9 cellular contexts compared by ENCODE assay signal in the genomic region with DNA sequence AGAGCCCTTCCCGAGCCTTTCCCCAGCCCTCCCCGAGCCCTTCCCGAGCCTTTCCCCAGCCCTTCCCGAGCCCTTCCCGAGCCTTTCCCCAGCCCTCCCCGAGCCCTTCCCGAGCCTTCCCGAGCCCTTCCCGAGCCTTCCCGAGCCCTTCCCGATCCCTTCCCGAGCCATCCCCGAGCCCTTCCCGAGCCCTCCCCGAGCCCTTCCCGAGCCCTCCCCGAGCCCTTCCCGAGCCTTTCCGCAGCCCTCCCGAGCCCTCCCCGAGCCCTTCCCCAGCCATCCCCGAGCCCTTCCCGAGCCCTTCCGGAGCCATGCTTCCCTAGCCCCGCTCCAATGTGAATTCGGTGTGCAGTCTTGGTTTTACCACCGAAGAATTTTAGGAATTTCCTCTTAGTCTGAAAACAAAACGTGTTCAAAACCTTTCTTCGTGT. TPM values are rescaled to one million over a fixed set of nuclear protein-coding genes. Genes with fewer than 3 reads are reported as not detected.
DNase-seq lines count a peak whose midpoint lies in the region; ATAC-seq and TF ChIP-seq lines count a peak whose summit lies in the region.
"Not testable (repeated sequence)": the region's sequence is repeated elsewhere in the genome, so short reads cannot be mapped to it uniquely, and the experiment has no call there.
"Had no signal": no experiment of that assay in that cellular context is flagged by ENCODE, and none has a peak within 500 bp of the region (broad histone marks: within the 10 kb centered on the region; RNA-seq: fewer than 3 reads in every experiment).

No MANE protein-coding gene starts in this region.

- H3K4me1 ChIP-seq in hepatocyte (ENCODE audit: insufficient read depth) (peaks cover 21% of the 10 kb centered on the region), suprapubic skin (peaks cover 41% of the 10 kb centered on the region)

- H3K36me3 Mint-ChIP-seq in activated CD8-positive, alpha-beta T cell treated with anti-CD3 and anti-CD28 coated beads, Interleukin-2, amount 10 ng/mL, durations not matched to agents 7 days and 5 days (ENCODE audit: low read depth); nephron progenitor cell (ENCODE audit: low read depth): not testable (repeated sequence)

- peak overlapping the region; percentile 2 for H3K27ac Mint-ChIP-seq in activated CD8-positive, alpha-beta T cell treated with anti-CD3 and anti-CD28 coated beads, Interleukin-2, amount 10 ng/mL, durations not matched to agents 7 days and 5 days
- H3K27ac Mint-ChIP-seq in nephron progenitor cell = not testable (repeated sequence)

- H3K9me3 ChIP-seq in hepatocyte (ENCODE audit: low read depth); suprapubic skin: not testable (repeated sequence)

- DNase-seq in BJ (ENCODE audit: low read depth); activated CD8-positive, alpha-beta T cell treated with anti-CD3 and anti-CD28 coated beads, Interleukin-2, amount 10 ng/mL, durations not matched to agents 7 days and 5 days: not testable (repeated sequence)
- DNase-seq in HS-5 (ENCODE audit: low read depth) = peak; percentile 40
- DNase-seq in NCI-H226 = peak; percentile 63
- DNase-seq in dorsolateral prefrontal cortex = peak in 8 of 10 donors; percentile 21 to 80 (median 43)
- peak; percentile 82 for DNase-seq in hepatocyte (ENCODE audit: low spot score)
- peak; percentile 73 for DNase-seq in nephron progenitor cell
- peak; percentile 89 to 91 for DNase-seq in suprapubic skin (ENCODE audit: low spot score in 2 of 2)

- not testable (repeated sequence) for ATAC-seq in activated CD8-positive, alpha-beta T cell treated with anti-CD3 and anti-CD28 coated beads, Interleukin-2, amount 10 ng/mL, durations not matched to agents 7 days and 5 days

- not testable (repeated sequence) for H3K9me2 ChIP-seq in hepatocyte (replicated peaks; ENCODE audit: insufficient read depth)

- H3K27me3 Mint-ChIP-seq in activated CD8-positive, alpha-beta T cell treated with anti-CD3 and anti-CD28 coated beads, Interleukin-2, amount 10 ng/mL, durations not matched to agents 7 days and 5 days (ENCODE audit: low read depth) = not testable (repeated sequence)
- H3K27me3 Mint-ChIP-seq in nephron progenitor cell (ENCODE audit: low read depth, poor library complexity) = peaks cover 72% of the 10 kb centered on the region

- H3K27me3 ChIP-seq in BJ (ENCODE audit: control insufficient read depth, insufficient read depth, low read length); hepatocyte: not testable (repeated sequence)
- H3K27me3 ChIP-seq in dorsolateral prefrontal cortex (peaks cover 0 to 22% (median 0%) of the 10 kb centered on the region in 45 donors), suprapubic skin (peaks cover 61% of the 10 kb centered on the region)

- peak overlapping the region; percentile 26 for H3K4me2 ChIP-seq in hepatocyte

- TF ChIP-seq CTCF in BJ (IDR thresholded peaks at IDR 0.05; ENCODE audit: insufficient read depth, low read depth, low read length); dorsolateral prefrontal cortex (IDR thresholded peaks at IDR 0.05 in 54 of 56, conservative IDR thresholded peaks at IDR 0.05 in 2 of 56; ENCODE audit: low read depth in 1 of 56, partially characterized antibody in 56 of 56); hepatocyte (IDR thresholded peaks at IDR 0.05; ENCODE audit: poor library complexity); nephron progenitor cell (IDR thresholded peaks at IDR 0.05); suprapubic skin (IDR thresholded peaks at IDR 0.05): not testable (repeated sequence)

- H3K36me3 ChIP-seq in BJ (ENCODE audit: control insufficient read depth, insufficient read depth, low read length); hepatocyte (replicated peaks; ENCODE audit: insufficient read depth, low read depth); suprapubic skin: not testable (repeated sequence)

- H3K79me2 ChIP-seq in hepatocyte = not testable (repeated sequence)

- POLR2A ChIA-PET in BJ (lab: Charles Lee) = not testable (repeated sequence)
- POLR2A ChIA-PET in activated CD8-positive, alpha-beta T cell treated with anti-CD3 and anti-CD28 coated beads, Interleukin-2, amount 10 ng/mL, durations not matched to agents 7 days and 5 days (lab: Charles Lee) = interaction anchor here (1.0 kb wide), 1 partner anchor 18 kb away, joined by 3 read pairs; no protein-coding TSS in a partner anchor

- not testable (repeated sequence) for H3K9me3 Mint-ChIP-seq in activated CD8-positive, alpha-beta T cell treated with anti-CD3 and anti-CD28 coated beads, Interleukin-2, amount 10 ng/mL, durations not matched to agents 7 days and 5 days (ENCODE audit: insufficient read depth); nephron progenitor cell

- H2AFZ ChIP-seq in hepatocyte = not testable (repeated sequence)

- 15% methylated on average over 8 of the region's 29 CpGs for WGBS in hepatocyte (ENCODE audit: low lambda C conversion rate, missing lambda C conversion rate)
- WGBS in suprapubic skin = 8% methylated on average over 29 of the region's 29 CpGs

- peak overlapping the region in 31 of 59 donors; percentile 5 to 78 (median 55) for H3K27ac ChIP-seq in dorsolateral prefrontal cortex
- not testable (repeated sequence) for H3K27ac ChIP-seq in hepatocyte, suprapubic skin

- H3K4me3 Mint-ChIP-seq in activated CD8-positive, alpha-beta T cell treated with anti-CD3 and anti-CD28 coated beads, Interleukin-2, amount 10 ng/mL, durations not matched to agents 7 days and 5 days; nephron progenitor cell: not testable (repeated sequence)

- TF ChIP-seq POLR2A in suprapubic skin (IDR thresholded peaks at IDR 0.05) = not testable (repeated sequence)

- TF ChIP-seq EP300 in suprapubic skin (IDR thresholded peaks at IDR 0.05) = not testable (repeated sequence)

- not testable (repeated sequence) for H3K4me1 Mint-ChIP-seq in activated CD8-positive, alpha-beta T cell treated with anti-CD3 and anti-CD28 coated beads, Interleukin-2, amount 10 ng/mL, durations not matched to agents 7 days and 5 days (ENCODE audit: low read depth)
- H3K4me1 Mint-ChIP-seq in nephron progenitor cell = peaks cover 42% of the 10 kb centered on the region

- peak overlapping the region; percentile 14; the same call in 1 of the 2 replicates for H3K4me3 ChIP-seq in BJ (ENCODE audit: low read depth, low read length)
- peak overlapping the region in 29 of 59 donors; percentile 5 to 47 (median 27) for H3K4me3 ChIP-seq in dorsolateral prefrontal cortex
- not testable (repeated sequence) for H3K4me3 ChIP-seq in hepatocyte
- H3K4me3 ChIP-seq in suprapubic skin = peak overlapping the region; percentile 34

- CTCF ChIA-PET in BJ (lab: Yijun Ruan, JAX); activated CD8-positive, alpha-beta T cell treated with anti-CD3 and anti-CD28 coated beads, Interleukin-2, amount 10 ng/mL, durations not matched to agents 7 days and 5 days (lab: Charles Lee): not testable (repeated sequence)

- intact Hi-C loops in dorsolateral prefrontal cortex (cut with DNase I) = loop anchor here (5.0 to 10.0 kb wide), 2 partner anchors 34 to 148 kb away; partner anchors contain the start of gene FGFRL1 (in 1 of the 2)

- not testable (repeated sequence) for H4K20me1 ChIP-seq in hepatocyte (ENCODE audit: insufficient read depth, poor library complexity, severe bottlenecking)

RNA-seq across cellular contexts. Expression of gene FGFRL1, which starts 35.2 kb away (rescaled TPM):
- 9.1 and 21.2 TPM in 2 replicates for polyA plus RNA-seq in BJ (2011; rRNA removed)
- polyA minus RNA-seq in BJ (2011; rRNA and poly(A)+ RNA removed) = 56.3 and 82.1 TPM in 2 replicates
- 10 to 100 TPM in 1 of 2 experiments, 1 to 10 TPM in 1; 8.1 to 10.1 TPM for total RNA-seq in activated CD8-positive, alpha-beta T cell treated with anti-CD3 and anti-CD28 coated beads, Interleukin-2, amount 10 ng/mL, durations not matched to agents 7 days and 5 days
- 100 to 1,000 TPM in 1 of 120 experiments, 10 to 100 TPM in 119; 18.7 to 109 (median 38.4) TPM for total RNA-seq in dorsolateral prefrontal cortex
- total RNA-seq in hepatocyte = 23.1 and 28.1 TPM in 2 replicates
- 27.8 and 34.0 TPM in 2 replicates for polyA plus RNA-seq in hepatocyte
- total RNA-seq in suprapubic skin = 10 to 100 TPM in 3 of 4 donors, 1 to 10 TPM in 1; 9.0 to 19.9 (median 12.0) TPM

RNA-seq across cellular contexts. Expression of gene SLC26A1, which starts 53.4 kb away (rescaled TPM):
- polyA plus RNA-seq in BJ (2011; rRNA removed) (0.09 TPM in 1 of 2 replicates, not detected in the other), hepatocyte (9.0 and 9.1 TPM in 2 replicates)
- polyA minus RNA-seq in BJ (2011; rRNA and poly(A)+ RNA removed) = 0.24 TPM in 1 of 2 replicates, not detected in the other
- total RNA-seq in activated CD8-positive, alpha-beta T cell treated with anti-CD3 and anti-CD28 coated beads, Interleukin-2, amount 10 ng/mL, durations not matched to agents 7 days and 5 days = under 1 TPM in 1 of 2 experiments, not detected in 1; 0.45 TPM
- total RNA-seq in dorsolateral prefrontal cortex (1 to 10 TPM in 104 of 120 experiments, under 1 TPM in 16; 0.53 to 4.6 (median 1.6) TPM), hepatocyte (11.9 and 12.6 TPM in 2 replicates), suprapubic skin (under 1 TPM in 1 of 4 donors, not detected in 3; 0.30 TPM)
- total RNA-seq: activated CD8-positive, alpha-beta memory T cell treated with anti-CD3 and anti-CD28 coated beads for 36 hours had no signal

RNA-seq across cellular contexts. Expression of gene IDUA, which starts 59.8 kb away (rescaled TPM):
- polyA plus RNA-seq in BJ (2011; rRNA removed) (7.5 and 13.2 TPM in 2 replicates), hepatocyte (82.6 and 103 TPM in 2 replicates)
- polyA minus RNA-seq in BJ (2011; rRNA and poly(A)+ RNA removed) = 3.5 and 5.6 TPM in 2 replicates
- 10 to 100 TPM; 19.0 to 20.9 TPM for total RNA-seq in activated CD8-positive, alpha-beta T cell treated with anti-CD3 and anti-CD28 coated beads, Interleukin-2, amount 10 ng/mL, durations not matched to agents 7 days and 5 days
- total RNA-seq in dorsolateral prefrontal cortex (10 to 100 TPM; 25.5 to 80.1 (median 43.3) TPM), hepatocyte (13.1 and 15.5 TPM in 2 replicates), suprapubic skin (10 to 100 TPM; 11.0 to 33.1 (median 19.7) TPM)
